10 cellular contexts compared by ENCODE assay signal in the genomic region with DNA sequence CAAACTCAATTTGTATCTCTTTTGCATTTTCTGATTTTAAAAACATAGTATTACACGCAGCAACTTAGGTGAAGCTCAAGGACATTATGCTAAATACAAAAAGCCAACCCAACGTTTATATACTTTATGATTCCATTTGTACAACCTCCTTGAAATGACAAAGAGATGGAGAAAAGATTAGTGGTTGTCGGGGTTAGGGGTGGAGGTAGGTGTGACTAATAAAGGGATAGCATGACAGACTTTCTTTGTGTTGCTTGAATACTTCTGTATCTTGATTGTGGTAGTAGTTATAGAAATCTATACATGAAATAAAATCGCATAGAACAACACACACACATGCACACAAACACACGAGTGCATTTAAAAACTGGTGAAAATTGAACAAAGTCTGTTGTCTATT. TPM values are rescaled to one million over a fixed set of nuclear protein-coding genes. Genes with fewer than 3 reads are reported as not detected.
"Had no signal": no experiment of that assay in that cellular context is flagged by ENCODE, and none has a peak within 500 bp of the region (broad histone marks: within the 10 kb centered on the region; RNA-seq: fewer than 3 reads in every experiment).

No MANE protein-coding gene starts in this region.

- H3K4me3 ChIP-seq: GM23248 had no signal

- FAIRE-seq: H54, HepG2 had no signal

- DNase-seq: GM23248, GOT3, H9, HFFc6, KBM-7 had no signal

- H2AFZ ChIP-seq: GM23248 had no signal

- H3K9ac ChIP-seq: GM23248 had no signal

- ATAC-seq: HCT116, HepG2 had no signal

- H3K27ac ChIP-seq: GM23248, HL-60 had no signal

RNA-seq across cellular contexts. Expression of a gene that starts 42.5 kb away (rescaled TPM):
- total RNA-seq: HepG2 had no signal
- polyA plus RNA-seq: HepG2, IgD-negative memory B cell had no signal
